Comparison of ENCODE assay signal across 9 cellular contexts in the genomic region with DNA sequence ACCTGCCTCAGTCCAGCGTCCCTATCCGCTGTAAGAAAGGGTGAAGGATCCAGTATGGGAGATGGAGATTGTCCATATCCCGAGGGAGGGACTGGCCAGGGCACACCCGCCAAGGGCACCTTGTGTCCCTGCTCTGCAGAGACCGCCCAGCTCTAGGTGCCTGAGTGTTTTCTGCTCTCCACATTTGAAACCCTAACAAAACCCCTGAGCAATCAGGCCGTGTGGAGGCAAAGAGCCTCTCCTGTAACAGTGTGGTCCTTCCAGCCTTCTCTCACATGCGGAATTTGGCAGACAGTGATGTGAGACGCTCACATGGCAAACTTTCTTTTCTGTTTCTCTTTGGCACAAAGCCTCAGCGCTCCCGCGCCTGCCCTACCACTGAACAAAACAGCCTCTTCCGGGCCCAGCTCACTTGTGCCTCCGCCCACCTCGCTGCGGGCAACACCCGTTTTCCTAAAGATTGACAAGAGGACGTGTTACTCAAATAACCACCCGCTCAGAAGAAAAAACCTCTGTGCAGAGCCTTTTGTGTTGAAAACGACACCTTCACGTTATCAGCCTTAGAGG.
A peak's percentile ranks its signal among the peaks of the same experiment; 100 is the strongest.
DNase-seq lines count a peak whose midpoint lies in the region; ATAC-seq and TF ChIP-seq lines count a peak whose summit lies in the region.
"Had no signal": no experiment of that assay in that cellular context is flagged by ENCODE, and none has a peak within 500 bp of the region (broad histone marks: within the 10 kb centered on the region; RNA-seq: fewer than 3 reads in every experiment).

No MANE protein-coding gene starts in this region.

- no peaks in the 10 kb centered on the region for H3K36me3 ChIP-seq in effector memory CD4-positive, alpha-beta T cell (ENCODE audit: control insufficient read depth, insufficient read depth, low read length)
- H3K36me3 ChIP-seq in tibial artery, result no peaks in the 10 kb centered on the region

- peak overlapping the region; percentile 55 for H3K4me3 ChIP-seq in effector memory CD4-positive, alpha-beta T cell (ENCODE audit: insufficient read depth, low read depth, low read length, poor library complexity, severe bottlenecking)
- peak overlapping the region in 1 of 2 donors; percentile 25 for H3K4me3 ChIP-seq in tibial artery

- DNase-seq in NCI-H146 (lab: John Stamatoyannopoulos, UW), result peak; percentile 93
- DNase-seq in activated CD4-positive, alpha-beta T cell treated with anti-CD3 and anti-CD28 coated beads for 24 hours (ENCODE audit: low read depth in 2 of 2), result peak; percentile 56 to 68
- DNase-seq in effector memory CD4-positive, alpha-beta T cell, result peak in 2 of 3 donors; percentile 14 to 24
- DNase-seq in pons (ENCODE audit: low spot score), result peak; percentile 46
- peak; percentile 74 to 78 for DNase-seq in tibial artery
- DNase-seq in NCI-H345 treated with DMSO at 0.1 percent for 48 hours (lab: John Stamatoyannopoulos, UW; ENCODE audit: unreplicated experiment), result no peak
- no peak for DNase-seq in cerebellar nuclear complex (lab: John Stamatoyannopoulos, UW)
- DNase-seq: IMR-90 had no signal

- ATAC-seq in GM21367 (IDR thresholded peaks at IDR 0.05; ENCODE audit: unreplicated experiment), result no peak

- no peak overlapping the region for H3K27ac ChIP-seq in effector memory CD4-positive, alpha-beta T cell (ENCODE audit: insufficient read depth, low read length, poor library complexity, severe bottlenecking)
- H3K27ac ChIP-seq in tibial artery, result no peak overlapping the region

- no peak for TF ChIP-seq CTCF in tibial artery (IDR thresholded peaks at IDR 0.05)

- peaks cover 10% of the 10 kb centered on the region for H3K4me1 ChIP-seq in effector memory CD4-positive, alpha-beta T cell (ENCODE audit: control insufficient read depth, insufficient read depth, low read length, poor library complexity, severe bottlenecking)
- no peaks in the 10 kb centered on the region for H3K4me1 ChIP-seq in tibial artery

- H3K27me3 ChIP-seq in effector memory CD4-positive, alpha-beta T cell (replicated peaks; ENCODE audit: control insufficient read depth, insufficient read depth, low read length, poor library complexity, severe bottlenecking), result no peaks in the 10 kb centered on the region
- H3K27me3 ChIP-seq in tibial artery, result peaks cover 0 to 5% of the 10 kb centered on the region in 2 donors

- H3K9me3 ChIP-seq in effector memory CD4-positive, alpha-beta T cell (ENCODE audit: control insufficient read depth, low read length), result no peaks in the 10 kb centered on the region
- H3K9me3 ChIP-seq in tibial artery, result peaks cover 0 to 6% (median 0%) of the 10 kb centered on the region in 3 donors

- intact Hi-C loops in tibial artery (cut with DNase I; ENCODE audit: low total_unique reads), result no loop called here

Comparison
In these comparisons a context has a peak if more than half of its experiments do, and no peak if none do; other contexts are left out.
1. DNase-seq: peak in NCI-H146 (single experiment), activated CD4-positive, alpha-beta T cell treated with anti-CD3 and anti-CD28 coated beads for 24 hours (2 of 2), effector memory CD4-positive, alpha-beta T cell (2 of 3), pons (single experiment) and tibial artery (2 of 2); none in NCI-H345 treated with DMSO at 0.1 percent for 48 hours (single experiment) and cerebellar nuclear complex (0 of 2).